ENCODE assay signal across 14 cellular contexts in the genomic region with DNA sequence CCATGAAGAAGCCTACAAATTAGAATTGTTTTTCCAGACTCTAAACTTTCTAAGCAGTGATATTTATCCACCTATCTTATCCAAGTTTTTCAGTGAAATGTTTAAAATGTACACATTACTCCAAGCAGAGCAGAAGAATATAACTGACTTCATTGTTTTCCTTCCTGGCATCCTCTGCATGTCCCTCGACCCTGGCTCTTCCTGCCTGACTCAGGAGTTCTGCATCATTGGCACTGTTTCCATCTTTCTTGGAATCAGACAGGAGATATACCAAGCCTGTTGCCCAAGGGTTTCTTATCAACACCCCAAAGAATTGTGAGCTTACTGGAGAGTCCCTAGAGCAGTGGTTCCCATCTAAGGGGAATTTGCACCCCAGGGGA.
DNase-seq lines count a peak whose midpoint lies in the region; ATAC-seq and TF ChIP-seq lines count a peak whose summit lies in the region.
"Had no signal": no experiment of that assay in that cellular context is flagged by ENCODE, and none has a peak within 500 bp of the region (broad histone marks: within the 10 kb centered on the region; RNA-seq: fewer than 3 reads in every experiment).

No MANE protein-coding gene starts in this region.

- H3K27ac Mint-ChIP-seq in chondrocyte (ENCODE audit: unreplicated experiment) (peak overlapping the region; percentile 88), nephron (peak overlapping the region in 2 of 3 experiments; percentile 31 to 63)
- H3K27ac Mint-ChIP-seq: activated T-helper 2 cell treated with anti-CD3 and anti-CD28 coated beads, Interferon-gamma antibody, Interleukin-2, Interleukin-4, amounts not matched to agents 10 μg/mL and 5 μg/mL and 100 μg/mL, durations not matched to agents 14 hours and 24 hours and 36 hours had no signal

- no peaks in the 10 kb centered on the region for H3K79me1 ChIP-seq in trophoblast cell (ENCODE audit: low read length)

- H3K9me3 Mint-ChIP-seq in chondrocyte (ENCODE audit: low read depth) = peaks cover 3% of the 10 kb centered on the region
- peaks cover 2% of the 10 kb centered on the region for H3K9me3 Mint-ChIP-seq in nephron
- H3K9me3 Mint-ChIP-seq: activated T-helper 2 cell treated with anti-CD3 and anti-CD28 coated beads, Interferon-gamma antibody, Interleukin-2, Interleukin-4, amounts not matched to agents 10 μg/mL and 5 μg/mL and 100 μg/mL, durations not matched to agents 14 hours and 24 hours and 36 hours; neural crest cell had no signal

- H3K4me2 ChIP-seq in trophoblast cell (ENCODE audit: low read length) = no peak overlapping the region

- no peak overlapping the region for H3K27ac ChIP-seq in trophoblast cell (ENCODE audit: low read depth, low read length)
- H3K27ac ChIP-seq: gastrocnemius medialis had no signal

- H2BK12ac ChIP-seq in trophoblast cell (ENCODE audit: low read length) = no peak overlapping the region

- H3K9ac ChIP-seq in trophoblast cell (ENCODE audit: low read length) = no peak overlapping the region

- DNase-seq in Daoy (ENCODE audit: low read depth) (peak; percentile 52), NCI-H226 (peak; percentile 72), chondrocyte (ENCODE audit: low spot score) (no peak), NCI-H526 (lab: John Stamatoyannopoulos, UW) (no peak), trophoblast cell (no peak), NCI-H2227 treated with DMSO at 0.1 percent for 48 hours (lab: John Stamatoyannopoulos, UW) (no peak)
- DNase-seq: CD8-positive, alpha-beta memory T cell; gastrocnemius medialis; NCI-H1105; stimulated activated naive CD4-positive, alpha-beta T cell had no signal

- no peak overlapping the region for H3K23ac ChIP-seq in trophoblast cell (ENCODE audit: low read length)

- H3K36me3 Mint-ChIP-seq in chondrocyte (ENCODE audit: low read depth) (no peaks in the 10 kb centered on the region), nephron (ENCODE audit: low read depth) (no peaks in the 10 kb centered on the region)
- H3K36me3 Mint-ChIP-seq: CD8-positive, alpha-beta memory T cell had no signal

- H3K4me1 Mint-ChIP-seq in chondrocyte (ENCODE audit: low read depth) = peaks cover 16% of the 10 kb centered on the region
- peaks cover 40% of the 10 kb centered on the region for H3K4me1 Mint-ChIP-seq in nephron
- H3K4me1 Mint-ChIP-seq: CD8-positive, alpha-beta memory T cell had no signal

- H3K18ac ChIP-seq in trophoblast cell (ENCODE audit: low read length) = no peak overlapping the region

- H4K8ac ChIP-seq in trophoblast cell (ENCODE audit: low read depth, low read length) = no peak overlapping the region

- H3K9me3 ChIP-seq in trophoblast cell (ENCODE audit: insufficient read depth, low read depth, low read length) = no peaks in the 10 kb centered on the region
- H3K9me3 ChIP-seq: gastrocnemius medialis had no signal

- TF ChIP-seq CTCF in chondrocyte (IDR thresholded peaks at IDR 0.05) (no peak), nephron (IDR thresholded peaks at IDR 0.05; ENCODE audit: unreplicated experiment in 3 of 3) (no peak)

- H3K4ac ChIP-seq in trophoblast cell (ENCODE audit: low read depth, low read length) = no peak overlapping the region

- H3K36me3 ChIP-seq in trophoblast cell (ENCODE audit: control insufficient read depth in 1 of 2, insufficient read depth in 2 of 2, low read length in 2 of 2) = no peaks in the 10 kb centered on the region
- H3K36me3 ChIP-seq: gastrocnemius medialis had no signal

- no peak for ATAC-seq in activated CD4-positive, CD25-positive, alpha-beta regulatory T cell treated with anti-CD3 and anti-CD28 coated beads, Interleukin-2, amount 50 U/mL, for 24 hours

- WGBS in trophoblast cell (ENCODE audit: extremely low coverage, insufficient coverage, insufficient read length) = no CpG with 5 or more reads among the region's 1 CpG

- no peak overlapping the region for H3K4me3 ChIP-seq in trophoblast cell (ENCODE audit: low read depth, low read length)
- H3K4me3 ChIP-seq: gastrocnemius medialis had no signal

- H3K14ac ChIP-seq in trophoblast cell (ENCODE audit: low read length) = no peak overlapping the region

- H3K4me3 Mint-ChIP-seq in chondrocyte (ENCODE audit: unreplicated experiment) = no peak overlapping the region
- H3K4me3 Mint-ChIP-seq in nephron = no peak overlapping the region
- H3K4me3 Mint-ChIP-seq: CD8-positive, alpha-beta memory T cell; neural crest cell had no signal

- no peak overlapping the region for H4K12ac ChIP-seq in trophoblast cell (ENCODE audit: low read depth, low read length)

- H3K27me3 Mint-ChIP-seq in chondrocyte (ENCODE audit: low read depth) (peaks cover 9% of the 10 kb centered on the region), nephron (ENCODE audit: low read depth) (peaks cover 3% of the 10 kb centered on the region)

- H2BK5ac ChIP-seq in trophoblast cell (ENCODE audit: low read depth, low read length, poor library complexity) = no peak overlapping the region

- H3K79me2 ChIP-seq in trophoblast cell (ENCODE audit: control insufficient read depth, insufficient read depth, low read length, poor library complexity) = no peaks in the 10 kb centered on the region

- no peak overlapping the region for H2BK120ac ChIP-seq in trophoblast cell (ENCODE audit: insufficient read depth, low read length, poor library complexity)

- no peaks in the 10 kb centered on the region for H3K27me3 ChIP-seq in trophoblast cell (ENCODE audit: insufficient read depth, low read length)
- H3K27me3 ChIP-seq: gastrocnemius medialis had no signal

- H3K4me1 ChIP-seq in trophoblast cell (ENCODE audit: control insufficient read depth in 1 of 2, insufficient read depth in 2 of 2, low read length in 2 of 2) = no peaks in the 10 kb centered on the region
- H3K4me1 ChIP-seq: gastrocnemius medialis had no signal

- H2AK5ac ChIP-seq in trophoblast cell (ENCODE audit: low read length) = no peak overlapping the region

- no peak overlapping the region for H4K91ac ChIP-seq in trophoblast cell (ENCODE audit: low read depth, low read length)

- H2AFZ ChIP-seq in trophoblast cell (ENCODE audit: insufficient read depth, low read length, poor library complexity) = no peak overlapping the region

Comparison
In these comparisons a context has a peak if more than half of its experiments do, and no peak if none do; other contexts are left out.
1. DNase-seq: peak in Daoy (single experiment) and NCI-H226 (single experiment); none in chondrocyte (single experiment), NCI-H526 (0 of 2), trophoblast cell (0 of 2) and NCI-H2227 treated with DMSO at 0.1 percent for 48 hours (single experiment).